In genomic region chr3:31960793-31961431, GRCh38 we compare ENCODE assay signal across 10 cellular contexts. TPM values are rescaled to one million over a fixed set of nuclear protein-coding genes. Genes with fewer than 3 reads are reported as not detected.
DNase-seq lines count a peak whose midpoint lies in the region; ATAC-seq, FAIRE-seq and TF ChIP-seq lines count a peak whose summit lies in the region.
"Had no signal": no experiment of that assay in that cellular context is flagged by ENCODE, and none has a peak within 500 bp of the region (broad histone marks: within the 10 kb centered on the region; RNA-seq: fewer than 3 reads in every experiment).

No MANE protein-coding gene starts in this region.

- peak overlapping the region; percentile 69 for H2AFZ ChIP-seq in osteoblast (ENCODE audit: low read length)

- DNase-seq in bronchial epithelial cell (ENCODE audit: low read depth) (peak; percentile 70), osteoblast (ENCODE audit: insufficient read length, low spot score, missing footprints) (no peak), HuH-7 (ENCODE audit: low spot score) (no peak), WERI-Rb-1 (no peak)
- no peak for DNase-seq in activated CD4-positive, alpha-beta T cell treated with anti-CD3 and anti-CD28 coated beads, Interleukin-2, amount 10 ng/mL, durations not matched to agents 24 days and 14 days
- DNase-seq: activated T-cell treated with anti-CD3 and anti-CD28 coated beads, Interleukin-2, amount 50 U/mL, for 1 hour; ovary had no signal

- H3K36me3 ChIP-seq in bronchial epithelial cell (ENCODE audit: control insufficient read depth, insufficient read depth, low read length) (no peaks in the 10 kb centered on the region), osteoblast (ENCODE audit: insufficient read depth, low read length) (no peaks in the 10 kb centered on the region), WERI-Rb-1 (no peaks in the 10 kb centered on the region)
- H3K36me3 ChIP-seq: ovary had no signal

- peaks cover 9% of the 10 kb centered on the region for H3K4me1 Mint-ChIP-seq in activated CD4-positive, alpha-beta T cell treated with anti-CD3 and anti-CD28 coated beads, Interleukin-2, amount 10 ng/mL, durations not matched to agents 24 days and 14 days

- ATAC-seq in GM18861 (IDR thresholded peaks at IDR 0.05; ENCODE audit: unreplicated experiment) (peak; percentile 68), HG03378 (IDR thresholded peaks at IDR 0.05; ENCODE audit: unreplicated experiment) (peak; percentile 69), HG03196 (IDR thresholded peaks at IDR 0.05; ENCODE audit: unreplicated experiment) (no peak)

- H3K27me3 ChIP-seq in bronchial epithelial cell (ENCODE audit: control insufficient read depth, insufficient read depth, low read length) = no peaks in the 10 kb centered on the region
- H3K27me3 ChIP-seq in osteoblast (ENCODE audit: insufficient read depth, low read length) = no peaks in the 10 kb centered on the region
- no peaks in the 10 kb centered on the region for H3K27me3 ChIP-seq in WERI-Rb-1 (ENCODE audit: insufficient read depth, low read depth, severe bottlenecking)
- H3K27me3 ChIP-seq: ovary had no signal

- no peak for TF ChIP-seq CTCF in bronchial epithelial cell (IDR thresholded peaks at IDR 0.05; ENCODE audit: insufficient read depth, low read length, severe bottlenecking)
- no peak for TF ChIP-seq CTCF in osteoblast (IDR thresholded peaks at IDR 0.05; ENCODE audit: extremely low read depth, low read depth, low read length)
- TF ChIP-seq CTCF in WERI-Rb-1 (IDR thresholded peaks at IDR 0.05; ENCODE audit: low read depth, low read length) = no peak

- H3K79me2 ChIP-seq in osteoblast (ENCODE audit: insufficient read depth, low read length) = peaks cover 8% of the 10 kb centered on the region

- H4K20me1 ChIP-seq in osteoblast (ENCODE audit: insufficient read depth, low read length) = no peaks in the 10 kb centered on the region

- H3K9me3 Mint-ChIP-seq in activated CD4-positive, alpha-beta T cell treated with anti-CD3 and anti-CD28 coated beads, Interleukin-2, amount 10 ng/mL, durations not matched to agents 24 days and 14 days = peaks cover 3% of the 10 kb centered on the region

- H3K9me3 ChIP-seq in osteoblast (ENCODE audit: low read depth, low read length) = peaks cover 1% of the 10 kb centered on the region
- H3K9me3 ChIP-seq in WERI-Rb-1 (ENCODE audit: severe bottlenecking) = no peaks in the 10 kb centered on the region
- H3K9me3 ChIP-seq: ovary had no signal

- no peak for FAIRE-seq in bronchial epithelial cell (lab: Jason Lieb, UNC)

- no peaks in the 10 kb centered on the region for H3K36me3 Mint-ChIP-seq in activated CD4-positive, alpha-beta T cell treated with anti-CD3 and anti-CD28 coated beads, Interleukin-2, amount 10 ng/mL, durations not matched to agents 24 days and 14 days (ENCODE audit: low read depth)

- no peak overlapping the region for H3K4me3 Mint-ChIP-seq in activated CD4-positive, alpha-beta T cell treated with anti-CD3 and anti-CD28 coated beads, Interleukin-2, amount 10 ng/mL, durations not matched to agents 24 days and 14 days

- H3K4me3 ChIP-seq in bronchial epithelial cell (ENCODE audit: low read depth, low read length) (no peak overlapping the region), osteoblast (ENCODE audit: insufficient read depth, low read length) (peak overlapping the region; percentile 60), WERI-Rb-1 (ENCODE audit: low read depth, low read length) (no peak overlapping the region)

- intact Hi-C loops in activated CD4-positive, alpha-beta T cell treated with anti-CD3 and anti-CD28 coated beads, Interleukin-2, amount 10 ng/mL, durations not matched to agents 24 days and 14 days (cut with micrococcal nuclease) = no loop called here

- peak overlapping the region; percentile 82 for H3K4me2 ChIP-seq in osteoblast (ENCODE audit: insufficient read depth, low read length)

- no peaks in the 10 kb centered on the region for H3K27me3 Mint-ChIP-seq in activated CD4-positive, alpha-beta T cell treated with anti-CD3 and anti-CD28 coated beads, Interleukin-2, amount 10 ng/mL, durations not matched to agents 24 days and 14 days

- H3K4me1 ChIP-seq in osteoblast (ENCODE audit: insufficient read depth, low read length) = peaks cover 23% of the 10 kb centered on the region

- no peak overlapping the region for H3K27ac Mint-ChIP-seq in activated CD4-positive, alpha-beta T cell treated with anti-CD3 and anti-CD28 coated beads, Interleukin-2, amount 10 ng/mL, durations not matched to agents 24 days and 14 days

- H3K27ac ChIP-seq in osteoblast (ENCODE audit: low read depth, low read length) (peak overlapping the region; percentile 6), WERI-Rb-1 (no peak overlapping the region)

RNA-seq across cellular contexts. Expression of gene OSBPL10, which starts 20.1 kb away (rescaled TPM):
- total RNA-seq in bronchial epithelial cell (18.1 and 20.5 TPM in 2 replicates), osteoblast (25.0 and 29.0 TPM in 2 replicates)
- 14.5 and 14.9 TPM in 2 replicates for total RNA-seq in activated CD4-positive, alpha-beta T cell treated with anti-CD3 and anti-CD28 coated beads, Interleukin-2, amount 10 ng/mL, durations not matched to agents 24 days and 14 days

RNA-seq across cellular contexts. Expression of gene ZNF860, which starts 20.6 kb away (rescaled TPM):
- total RNA-seq in bronchial epithelial cell (2.8 and 3.7 TPM in 2 replicates), osteoblast (0.59 and 0.72 TPM in 2 replicates)
- 0.19 and 0.33 TPM in 2 replicates for total RNA-seq in activated CD4-positive, alpha-beta T cell treated with anti-CD3 and anti-CD28 coated beads, Interleukin-2, amount 10 ng/mL, durations not matched to agents 24 days and 14 days
